ENCODE assay signal across 24 cellular contexts in genomic region chr6:2416128-2416712, GRCh38.
"Had no signal": no experiment of that assay in that cellular context is flagged by ENCODE, and none has a peak within 500 bp of the region (broad histone marks: within the 10 kb centered on the region; RNA-seq: fewer than 3 reads in every experiment).

No MANE protein-coding gene starts in this region.

- H3K27ac ChIP-seq: left ventricle myocardium inferior, pancreas, prostate gland, sigmoid colon, spleen, tibial nerve, uterus had no signal

- H3K36me3 ChIP-seq: pancreas, prostate gland, sigmoid colon, spleen, uterus had no signal

- H3K4me3 ChIP-seq: left ventricle myocardium inferior, lung, pancreas, prostate gland, sigmoid colon, spleen, tibial nerve, uterus had no signal

- H3K36me3 Mint-ChIP-seq: natural killer cell; stimulated activated effector memory CD8-positive, alpha-beta T cell treated with anti-CD3 and anti-CD28 coated beads, Interleukin-12 subunit alpha, Interleukin-12 subunit beta, amount 100 ng/mL, for 72 hours; type B pancreatic cell had no signal

- H3K4me3 Mint-ChIP-seq: mesothelial cell of epicardium; natural killer cell; stimulated activated effector memory CD8-positive, alpha-beta T cell treated with anti-CD3 and anti-CD28 coated beads, Interleukin-12 subunit alpha, Interleukin-12 subunit beta, amount 100 ng/mL, for 72 hours; stimulated activated naive CD8-positive, alpha-beta T cell treated with anti-CD3 and anti-CD28 coated beads, Interleukin-15, amount 100 ng/mL, for 72 hours; type B pancreatic cell had no signal

- H3K9me3 Mint-ChIP-seq: mesothelial cell of epicardium; natural killer cell; stimulated activated naive CD8-positive, alpha-beta T cell treated with anti-CD3 and anti-CD28 coated beads, Interleukin-15, amount 100 ng/mL, for 72 hours; type B pancreatic cell had no signal

- H3K27me3 Mint-ChIP-seq: naive B cell; stimulated activated naive CD8-positive, alpha-beta T cell treated with anti-CD3 and anti-CD28 coated beads, Interleukin-15, amount 100 ng/mL, for 72 hours; type B pancreatic cell had no signal

- ATAC-seq: natural killer cell; pancreas; right cardiac atrium; stimulated activated effector memory CD8-positive, alpha-beta T cell treated with anti-CD3 and anti-CD28 coated beads, Interleukin-12 subunit alpha, Interleukin-12 subunit beta, amount 100 ng/mL, for 72 hours; stimulated activated naive CD8-positive, alpha-beta T cell treated with anti-CD3 and anti-CD28 coated beads, Interleukin-15, amount 100 ng/mL, for 72 hours had no signal

- H3K27ac Mint-ChIP-seq: mesothelial cell of epicardium; naive B cell; natural killer cell; stimulated activated effector memory CD8-positive, alpha-beta T cell treated with anti-CD3 and anti-CD28 coated beads, Interleukin-12 subunit alpha, Interleukin-12 subunit beta, amount 100 ng/mL, for 72 hours; type B pancreatic cell had no signal

- H3K27me3 ChIP-seq: pancreas, sigmoid colon, spleen, tibial nerve, uterus had no signal

- H3K9me3 ChIP-seq: left ventricle myocardium inferior, pancreas, prostate gland, sigmoid colon, spleen, tibial nerve, uterus had no signal

- H3K4me1 ChIP-seq: left ventricle myocardium inferior, pancreas, prostate gland, sigmoid colon, spleen, tibial nerve, uterus had no signal

- H3K4me1 Mint-ChIP-seq: natural killer cell; stimulated activated effector memory CD8-positive, alpha-beta T cell treated with anti-CD3 and anti-CD28 coated beads, Interleukin-12 subunit alpha, Interleukin-12 subunit beta, amount 100 ng/mL, for 72 hours; stimulated activated naive CD8-positive, alpha-beta T cell treated with anti-CD3 and anti-CD28 coated beads, Interleukin-15, amount 100 ng/mL, for 72 hours had no signal

- DNase-seq: islet precursor cell; left ventricle myocardium inferior; mesendoderm; naive B cell; natural killer cell; nucleus accumbens; pancreas; posterior cingulate gyrus; retina; right cardiac atrium; sigmoid colon; small intestine; spleen; stimulated activated CD4-positive, alpha-beta T cell treated with anti-CD3 and anti-CD28 coated beads, Interleukin-4, amount 100 ng/mL, for 24 hours; stimulated activated naive CD4-positive, alpha-beta T cell treated with Interleukin-2 at 50 U/mL for 16 hours; stimulated activated naive CD8-positive, alpha-beta T cell treated with anti-CD3 and anti-CD28 coated beads, Interleukin-15, amount 100 ng/mL, for 72 hours; substantia nigra; uterus had no signal
